In the genomic region with DNA sequence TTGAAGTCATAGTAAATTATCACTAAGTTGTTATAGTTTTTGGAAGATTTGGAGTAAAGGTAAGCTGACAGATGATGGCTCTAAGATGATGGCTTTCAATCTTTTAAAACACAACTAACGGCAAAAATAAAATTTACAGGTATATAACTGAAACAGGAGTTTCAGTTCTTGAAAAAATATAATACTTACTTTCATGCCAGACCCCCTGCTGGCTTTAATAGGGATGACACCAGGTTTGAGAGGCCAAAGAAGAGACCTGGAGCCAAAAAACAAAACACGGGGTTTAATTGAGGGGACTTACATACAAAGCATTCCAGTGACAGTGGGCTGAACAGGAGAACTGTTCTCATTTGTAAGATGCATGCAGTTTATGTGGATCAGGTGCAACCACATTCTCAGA, we compare ENCODE assay signal across 10 cellular contexts.
DNase-seq lines count a peak whose midpoint lies in the region; ATAC-seq and TF ChIP-seq lines count a peak whose summit lies in the region.
"Had no signal": no experiment of that assay in that cellular context is flagged by ENCODE, and none has a peak within 500 bp of the region (broad histone marks: within the 10 kb centered on the region; RNA-seq: fewer than 3 reads in every experiment).

No MANE protein-coding gene starts in this region.

- peaks cover 5% of the 10 kb centered on the region for H3K27me3 Mint-ChIP-seq in activated CD4-positive, alpha-beta T cell treated with anti-CD3 and anti-CD28 coated beads for 36 hours
- H3K27me3 Mint-ChIP-seq in chondrocyte (ENCODE audit: low read depth), result peaks cover 17% of the 10 kb centered on the region
- no peaks in the 10 kb centered on the region for H3K27me3 Mint-ChIP-seq in type B pancreatic cell

- no peak for TF ChIP-seq POLR2A in spleen (IDR thresholded peaks at IDR 0.05)

- H3K9me3 Mint-ChIP-seq in activated CD4-positive, alpha-beta T cell treated with anti-CD3 and anti-CD28 coated beads for 36 hours (ENCODE audit: low read depth), result no peaks in the 10 kb centered on the region
- H3K9me3 Mint-ChIP-seq in chondrocyte (ENCODE audit: low read depth) (peaks cover 3% of the 10 kb centered on the region), type B pancreatic cell (no peaks in the 10 kb centered on the region)

- ATAC-seq in activated CD4-positive, alpha-beta T cell treated with anti-CD3 and anti-CD28 coated beads for 36 hours, result no peak
- ATAC-seq in HG03196 (IDR thresholded peaks at IDR 0.05; ENCODE audit: unreplicated experiment), result no peak

- intact Hi-C loops in activated CD4-positive, alpha-beta T cell treated with anti-CD3 and anti-CD28 coated beads for 36 hours (cut with DNase I, micrococcal nuclease), result loop anchor here in 1 of 2 experiments (5.0 kb wide), 1 partner anchor 52 kb away; no protein-coding TSS in a partner anchor
- intact Hi-C loops in spleen (cut with DNase I; ENCODE audit: low total_unique reads), result loop anchor here (10.0 kb wide), 1 partner anchor 324 kb away; no protein-coding TSS in a partner anchor

- POLR2A ChIA-PET in activated CD4-positive, alpha-beta T cell treated with anti-CD3 and anti-CD28 coated beads for 36 hours (lab: Charles Lee), result interaction anchor here (0.7 kb wide), 1 partner anchor 483 kb away, joined by 3 read pairs; no protein-coding TSS in a partner anchor

- H3K27ac Mint-ChIP-seq in activated CD4-positive, alpha-beta T cell treated with anti-CD3 and anti-CD28 coated beads for 36 hours, result no peak overlapping the region
- H3K27ac Mint-ChIP-seq in chondrocyte (ENCODE audit: unreplicated experiment) (no peak overlapping the region), type B pancreatic cell (no peak overlapping the region)

- WGBS in spleen, 5 donors, result 70 to 87% (median 73%) methylated on average over 2 of the region's 2 CpGs

- no peak overlapping the region for H3K27ac ChIP-seq in spleen

- no peaks in the 10 kb centered on the region for H3K36me3 ChIP-seq in spleen

- peaks cover 0 to 5% (median 0%) of the 10 kb centered on the region in 8 donors for H3K9me3 ChIP-seq in spleen

- no peaks in the 10 kb centered on the region for H3K4me1 ChIP-seq in spleen

- DNase-seq in activated CD4-positive, alpha-beta T cell treated with anti-CD3 and anti-CD28 coated beads for 36 hours, result peak; percentile 7
- DNase-seq in activated CD4-positive, alpha-beta T cell treated with anti-CD3 and anti-CD28 coated beads for 48 hours, result no peak
- DNase-seq in LHCN-M2 (ENCODE audit: low read depth) (peak; percentile 9), chondrocyte (ENCODE audit: low spot score) (no peak), type B pancreatic cell (ENCODE audit: extremely low spot score, unreplicated experiment) (no peak), spleen (no peak)
- no peak for DNase-seq in activated CD4-positive, alpha-beta T cell treated with anti-CD3 and anti-CD28 coated beads for 4 hours
- DNase-seq: hypothalamus, MV-4-11 had no signal

- no peak overlapping the region for H3K4me3 ChIP-seq in spleen

- no peaks in the 10 kb centered on the region for H3K4me1 Mint-ChIP-seq in activated CD4-positive, alpha-beta T cell treated with anti-CD3 and anti-CD28 coated beads for 36 hours
- H3K4me1 Mint-ChIP-seq in chondrocyte (ENCODE audit: low read depth), result no peaks in the 10 kb centered on the region
- no peaks in the 10 kb centered on the region for H3K4me1 Mint-ChIP-seq in type B pancreatic cell (ENCODE audit: unreplicated experiment)

- no peaks in the 10 kb centered on the region for H3K27me3 ChIP-seq in spleen (replicated peaks in 1 of 7)

- no peak overlapping the region for H3K4me3 Mint-ChIP-seq in activated CD4-positive, alpha-beta T cell treated with anti-CD3 and anti-CD28 coated beads for 36 hours
- H3K4me3 Mint-ChIP-seq in chondrocyte (ENCODE audit: unreplicated experiment) (no peak overlapping the region), type B pancreatic cell (no peak overlapping the region)

- H3K36me3 Mint-ChIP-seq in activated CD4-positive, alpha-beta T cell treated with anti-CD3 and anti-CD28 coated beads for 36 hours (ENCODE audit: low read depth), result no peaks in the 10 kb centered on the region
- H3K36me3 Mint-ChIP-seq in chondrocyte (ENCODE audit: low read depth) (no peaks in the 10 kb centered on the region), type B pancreatic cell (no peaks in the 10 kb centered on the region)

- CTCF ChIA-PET in activated CD4-positive, alpha-beta T cell treated with anti-CD3 and anti-CD28 coated beads for 36 hours (lab: Charles Lee), result interaction anchor here (0.8 kb wide), 1 partner anchor 483 kb away, joined by 3 read pairs; no protein-coding TSS in a partner anchor

- TF ChIP-seq CTCF in chondrocyte (IDR thresholded peaks at IDR 0.05) (peak; percentile 53), type B pancreatic cell (conservative IDR thresholded peaks at IDR 0.05) (peak; percentile 59), spleen (IDR thresholded peaks at IDR 0.05 in 8 of 11, conservative IDR thresholded peaks at IDR 0.05 in 3 of 11) (peak in 2 of 11 experiments; percentile 14 to 28)

Comparison
In these comparisons a context has a peak if more than half of its experiments do, and no peak if none do; other contexts are left out.
1. DNase-seq: peak in activated CD4-positive, alpha-beta T cell treated with anti-CD3 and anti-CD28 coated beads for 36 hours (single experiment) and LHCN-M2 (single experiment); none in activated CD4-positive, alpha-beta T cell treated with anti-CD3 and anti-CD28 coated beads for 48 hours (single experiment), chondrocyte (single experiment), type B pancreatic cell (single experiment), activated CD4-positive, alpha-beta T cell treated with anti-CD3 and anti-CD28 coated beads for 4 hours (0 of 2) and spleen (single experiment).